9 cellular contexts compared by ENCODE assay signal in genomic region chr3:122514123-122515019, GRCh38. TPM values are rescaled to one million over a fixed set of nuclear protein-coding genes. Genes with fewer than 3 reads are reported as not detected.
DNase-seq lines count a peak whose midpoint lies in the region; ATAC-seq, FAIRE-seq and TF ChIP-seq lines count a peak whose summit lies in the region.
"Had no signal": no experiment of that assay in that cellular context is flagged by ENCODE, and none has a peak within 500 bp of the region (broad histone marks: within the 10 kb centered on the region; RNA-seq: fewer than 3 reads in every experiment).

TSS of gene KPNA1 (minus strand) at chr3:122514939. CDS start at chr3:122496565, 18,374 bp downstream.

- H3K36me3 ChIP-seq in keratinocyte (ENCODE audit: control insufficient read depth in 2 of 2, extremely low read depth in 1 of 2, insufficient read depth in 2 of 2, low read length in 2 of 2): no peaks in the 10 kb centered on the region

- peaks cover 46% of the 10 kb centered on the region for H3K79me2 ChIP-seq in keratinocyte (ENCODE audit: control insufficient read depth, insufficient read depth, low read length)

- peak within 1 kb of the TSS; percentile 90 for H3K9ac ChIP-seq in keratinocyte (ENCODE audit: control insufficient read depth, extremely low read depth, insufficient read depth, low read length)

- peak within 1 kb of the TSS; percentile 91 for H3K4me2 ChIP-seq in keratinocyte (ENCODE audit: control insufficient read depth, extremely low read depth, insufficient read depth, low read depth, low read length)

- H3K9me3 ChIP-seq in keratinocyte (ENCODE audit: control insufficient read depth, low read depth, low read length): no peaks in the 10 kb centered on the region

- no peak for TF ChIP-seq CTCF in AG10803 (conservative IDR thresholded peaks at IDR 0.05; ENCODE audit: low read length)
- TF ChIP-seq CTCF in keratinocyte (optimal IDR thresholded peaks at IDR 0.05 in 1 of 3, IDR thresholded peaks at IDR 0.05 in 1 of 3, conservative IDR thresholded peaks at IDR 0.05 in 1 of 3; ENCODE audit: extremely low read depth in 1 of 3, insufficient read depth in 2 of 3, low read length in 3 of 3): no peak

- ATAC-seq in GM19025 (IDR thresholded peaks at IDR 0.05; ENCODE audit: low read depth, unreplicated experiment) (peak; percentile 86), HG03280 (IDR thresholded peaks at IDR 0.05; ENCODE audit: unreplicated experiment) (peak; percentile 90)

- H3K27me3 ChIP-seq in keratinocyte (ENCODE audit: control insufficient read depth, extremely low read depth, insufficient read depth, low read length): no peaks in the 10 kb centered on the region

- no peak for FAIRE-seq in keratinocyte (lab: Jason Lieb, UNC)
- FAIRE-seq: colon had no signal

- DNase-seq in AG10803 (ENCODE audit: low read depth): peak; percentile 85
- peak; percentile 59 to 94 for DNase-seq in NCI-H446 (lab: John Stamatoyannopoulos, UW)
- DNase-seq in activated CD4-positive, CD25-positive, alpha-beta regulatory T cell treated with anti-CD3 and anti-CD28 coated beads, Interleukin-2, amount 50 U/mL, for 72 hours: peak; percentile 88
- peak; percentile 86 for DNase-seq in cerebellar cortex (ENCODE audit: low spot score)
- no peak for DNase-seq in keratinocyte (ENCODE audit: low read depth, low spot score)
- peak; percentile 72 to 82 (median 73) for DNase-seq in stimulated activated CD4-positive, alpha-beta T cell treated with anti-CD3 and anti-CD28 coated beads, Interleukin-12 subunit alpha, Interleukin-12 subunit beta, amount 100 ng/mL, for 48 hours (ENCODE audit: low read depth in 2 of 3, low spot score in 1 of 3)

- dilution Hi-C loops in keratinocyte (cut with MboI; ENCODE audit: extremely low pct_ligation_motif_present, low sequenced_read_pairs): no loop called here

- no peaks in the 10 kb centered on the region for H3K9me1 ChIP-seq in keratinocyte (ENCODE audit: control insufficient read depth, extremely low read depth, insufficient read depth, low read length)

- H4K20me1 ChIP-seq in keratinocyte (ENCODE audit: control insufficient read depth, extremely low read depth, insufficient read depth, low read length): peaks cover 10% of the 10 kb centered on the region

- H3K4me3 ChIP-seq in AG10803 (ENCODE audit: low read length) (peak within 1 kb of the TSS; percentile 73), keratinocyte (ENCODE audit: control insufficient read depth in 2 of 3, extremely low read depth in 1 of 3, insufficient read depth in 2 of 3, low read depth in 1 of 3, low read length in 3 of 3) (peak within 1 kb of the TSS; percentile 65 to 88 (median 78))

- H2AFZ ChIP-seq in keratinocyte (ENCODE audit: control insufficient read depth, low read length): peak within 1 kb of the TSS; percentile 97

- H3K27ac ChIP-seq in keratinocyte (ENCODE audit: control insufficient read depth, insufficient read depth, low read length): peak within 1 kb of the TSS; percentile 85

- H3K4me1 ChIP-seq in keratinocyte (ENCODE audit: control insufficient read depth, extremely low read depth, insufficient read depth, low read length): peaks cover 12% of the 10 kb centered on the region

RNA-seq across cellular contexts. Expression of gene KPNA1, which starts in this region (rescaled TPM):
- 59.4 to 66.7 TPM (median 61.4 TPM) in 3 replicates for polyA plus RNA-seq in keratinocyte
- 75.1 TPM for polyA plus RNA-seq in keratinocyte (2011; ENCODE audit: low read depth)
- 44.0 and 104 TPM in 2 replicates for polyA plus RNA-seq in keratinocyte (2011; cell fraction: cytosol; rRNA removed)
- 81.2 and 84.6 TPM in 2 replicates for polyA plus RNA-seq in keratinocyte (2011; cell fraction: nucleus; rRNA removed)
- polyA plus RNA-seq in keratinocyte (2012; ENCODE audit: low replicate concordance): 58.3 and 66.0 TPM in 2 replicates
- polyA minus RNA-seq in keratinocyte: 77.6 to 91.5 TPM (median 80.5 TPM) in 3 replicates
- 38.6 TPM for polyA minus RNA-seq in keratinocyte (2011; cell fraction: cytosol; rRNA and poly(A)+ RNA removed)
- 32.2 and 71.0 TPM in 2 replicates for polyA minus RNA-seq in keratinocyte (2011; cell fraction: nucleus; rRNA and poly(A)+ RNA removed)
